ENCODE assay signal across 23 cellular contexts in genomic region chr1:247411583-247412295, GRCh38. TPM values are rescaled to one million over a fixed set of nuclear protein-coding genes. Genes with fewer than 3 reads are reported as not detected.
A peak's percentile ranks its signal among the peaks of the same experiment; 100 is the strongest.
DNase-seq lines count a peak whose midpoint lies in the region; ATAC-seq lines count a peak whose summit lies in the region.
"Had no signal": no experiment of that assay in that cellular context is flagged by ENCODE, and none has a peak within 500 bp of the region (broad histone marks: within the 10 kb centered on the region; RNA-seq: fewer than 3 reads in every experiment).

No MANE protein-coding gene starts in this region.

- H3K9me3 Mint-ChIP-seq in activated CD4-positive, alpha-beta T cell treated with anti-CD3 and anti-CD28 coated beads, Interleukin-2, amount 10 ng/mL, durations not matched to agents 7 days and 5 days = no peaks in the 10 kb centered on the region
- H3K9me3 Mint-ChIP-seq in activated CD4-positive, alpha-beta T cell treated with anti-CD3 and anti-CD28 coated beads for 36 hours (ENCODE audit: low read depth) = no peaks in the 10 kb centered on the region
- no peaks in the 10 kb centered on the region for H3K9me3 Mint-ChIP-seq in naive thymus-derived CD4-positive, alpha-beta T cell
- H3K9me3 Mint-ChIP-seq: T-helper 1 cell treated with Interleukin-12 subunit alpha and Interleukin-12 subunit beta and Interleukin-4 antibody, amounts not matched to agents 30 μg/mL and 1 μg/mL, for 36 hours had no signal

- peaks cover 57% of the 10 kb centered on the region for H3K4me1 Mint-ChIP-seq in activated CD4-positive, alpha-beta T cell treated with anti-CD3 and anti-CD28 coated beads, Interleukin-2, amount 10 ng/mL, durations not matched to agents 7 days and 5 days
- H3K4me1 Mint-ChIP-seq in activated CD4-positive, alpha-beta T cell treated with anti-CD3 and anti-CD28 coated beads for 36 hours = peaks cover 55% of the 10 kb centered on the region
- peaks cover 42 to 66% (median 53%) of the 10 kb centered on the region in 7 donors for H3K4me1 Mint-ChIP-seq in naive thymus-derived CD4-positive, alpha-beta T cell

- CTCF ChIA-PET in activated CD4-positive, alpha-beta T cell treated with anti-CD3 and anti-CD28 coated beads, Interleukin-2, amount 10 ng/mL, durations not matched to agents 7 days and 5 days (lab: Charles Lee) = no interaction called here
- CTCF ChIA-PET in activated CD4-positive, alpha-beta T cell treated with anti-CD3 and anti-CD28 coated beads for 36 hours (lab: Charles Lee) = interaction anchor here (1.7 kb wide), 1 partner anchor 22 kb away, joined by 9 read pairs; no protein-coding TSS in a partner anchor
- CTCF ChIA-PET in naive thymus-derived CD4-positive, alpha-beta T cell (lab: Charles Lee) = interaction anchor here (1.0 kb wide), 1 partner anchor 21 kb away, joined by 3 read pairs; no protein-coding TSS in a partner anchor

- no peak overlapping the region for H3K27ac ChIP-seq in naive thymus-derived CD4-positive, alpha-beta T cell (ENCODE audit: low read depth, low read length)
- H3K27ac ChIP-seq: 22Rv1, GM23248, RWPE1 had no signal

- no peak overlapping the region for H3K4me3 ChIP-seq in naive thymus-derived CD4-positive, alpha-beta T cell (ENCODE audit: low read length)
- H3K4me3 ChIP-seq: GM23248 had no signal

- H3K4me1 ChIP-seq in naive thymus-derived CD4-positive, alpha-beta T cell (ENCODE audit: control insufficient read depth in 2 of 2, insufficient read depth in 2 of 2, low read length in 2 of 2) = peaks cover 34 to 42% of the 10 kb centered on the region in 2 donors

- no peak for ATAC-seq in activated CD4-positive, alpha-beta T cell treated with anti-CD3 and anti-CD28 coated beads for 36 hours
- ATAC-seq in GM19463 (IDR thresholded peaks at IDR 0.05; ENCODE audit: unreplicated experiment) (no peak), HG03108 (IDR thresholded peaks at IDR 0.05; ENCODE audit: unreplicated experiment) (no peak), GM18502 (IDR thresholded peaks at IDR 0.05; ENCODE audit: poor library complexity, unreplicated experiment) (no peak)
- ATAC-seq in naive thymus-derived CD4-positive, alpha-beta T cell = no peak

- H3K4me3 Mint-ChIP-seq in activated CD4-positive, alpha-beta T cell treated with anti-CD3 and anti-CD28 coated beads, Interleukin-2, amount 10 ng/mL, durations not matched to agents 7 days and 5 days = no peak overlapping the region
- H3K4me3 Mint-ChIP-seq in activated CD4-positive, alpha-beta T cell treated with anti-CD3 and anti-CD28 coated beads for 36 hours = no peak overlapping the region
- peak overlapping the region in 1 of 10 donors; percentile 35 for H3K4me3 Mint-ChIP-seq in naive thymus-derived CD4-positive, alpha-beta T cell
- H3K4me3 Mint-ChIP-seq: T-helper 1 cell treated with Interleukin-12 subunit alpha and Interleukin-12 subunit beta and Interleukin-4 antibody, amounts not matched to agents 30 μg/mL and 1 μg/mL, for 36 hours had no signal

- peaks cover 13% of the 10 kb centered on the region for H3K27me3 Mint-ChIP-seq in activated CD4-positive, alpha-beta T cell treated with anti-CD3 and anti-CD28 coated beads, Interleukin-2, amount 10 ng/mL, durations not matched to agents 7 days and 5 days
- peaks cover 2% of the 10 kb centered on the region for H3K27me3 Mint-ChIP-seq in activated CD4-positive, alpha-beta T cell treated with anti-CD3 and anti-CD28 coated beads for 36 hours
- H3K27me3 Mint-ChIP-seq in naive thymus-derived CD4-positive, alpha-beta T cell = peaks cover 0 to 55% (median 0%) of the 10 kb centered on the region in 5 donors

- POLR2A ChIA-PET in activated CD4-positive, alpha-beta T cell treated with anti-CD3 and anti-CD28 coated beads, Interleukin-2, amount 10 ng/mL, durations not matched to agents 7 days and 5 days (lab: Charles Lee) = no interaction called here
- POLR2A ChIA-PET in activated CD4-positive, alpha-beta T cell treated with anti-CD3 and anti-CD28 coated beads for 36 hours (lab: Charles Lee) = no interaction called here
- POLR2A ChIA-PET in naive thymus-derived CD4-positive, alpha-beta T cell (lab: Charles Lee) = interaction anchor here (0.7 kb wide), 2 partner anchors 22 to 25 kb away, joined by 3 read pairs; no protein-coding TSS in a partner anchor

- intact Hi-C loops in activated CD4-positive, alpha-beta T cell treated with anti-CD3 and anti-CD28 coated beads for 36 hours (cut with DNase I, micrococcal nuclease) = loop anchor here in 1 of 2 experiments (5.0 kb wide), 1 partner anchor 1079 kb away; no protein-coding TSS in a partner anchor
- intact Hi-C loops in naive thymus-derived CD4-positive, alpha-beta T cell (cut with micrococcal nuclease) = loop anchor here (5.0 to 10.0 kb wide), 2 partner anchors 479 to 907 kb away; partner anchors contain the start of genes AHCTF1 (in 1 of the 2) and SMYD3 (in 1 of the 2)

- H3K9me3 ChIP-seq in naive thymus-derived CD4-positive, alpha-beta T cell (ENCODE audit: control insufficient read depth in 2 of 3, low read length in 3 of 3) = no peaks in the 10 kb centered on the region

- H3K27ac Mint-ChIP-seq in activated CD4-positive, alpha-beta T cell treated with anti-CD3 and anti-CD28 coated beads, Interleukin-2, amount 10 ng/mL, durations not matched to agents 7 days and 5 days = peak overlapping the region; percentile 4
- no peak overlapping the region for H3K27ac Mint-ChIP-seq in activated CD4-positive, alpha-beta T cell treated with anti-CD3 and anti-CD28 coated beads for 36 hours
- H3K27ac Mint-ChIP-seq in naive thymus-derived CD4-positive, alpha-beta T cell = peak overlapping the region in 3 of 9 donors; percentile 16 to 61 (median 17)
- H3K27ac Mint-ChIP-seq: T-helper 1 cell treated with Interleukin-12 subunit alpha and Interleukin-12 subunit beta and Interleukin-4 antibody, amounts not matched to agents 30 μg/mL and 1 μg/mL, for 36 hours had no signal

- H3K27me3 ChIP-seq in naive thymus-derived CD4-positive, alpha-beta T cell (ENCODE audit: control insufficient read depth in 2 of 2, insufficient read depth in 2 of 2, low read length in 2 of 2) = no peaks in the 10 kb centered on the region

- no peak for DNase-seq in activated CD4-positive, alpha-beta T cell treated with anti-CD3 and anti-CD28 coated beads, Interleukin-2, amount 10 ng/mL, durations not matched to agents 7 days and 5 days
- DNase-seq in activated CD4-positive, alpha-beta T cell treated with anti-CD3 and anti-CD28 coated beads for 36 hours = no peak
- DNase-seq in NOMO-1 treated with dmso at 0.1 percent for 144 hours (lab: John Stamatoyannopoulos, UW; ENCODE audit: unreplicated experiment) (peak; percentile 86), UCSD-AML1 (lab: John Stamatoyannopoulos, UW; ENCODE audit: unreplicated experiment) (peak; percentile 21)
- no peak for DNase-seq in naive thymus-derived CD4-positive, alpha-beta T cell
- DNase-seq: C1 segment of cervical spinal cord, COR-L47, DMS153, EL, GM23248, KG1, NCI-H187 treated with DMSO at 0.1 percent for 48 hours, NCI-H2171 treated with DMSO at 0.1 percent for 48 hours, NCI-H510A, NCI-H82, OCI-M1 had no signal

- no peaks in the 10 kb centered on the region for H3K36me3 Mint-ChIP-seq in activated CD4-positive, alpha-beta T cell treated with anti-CD3 and anti-CD28 coated beads, Interleukin-2, amount 10 ng/mL, durations not matched to agents 7 days and 5 days (ENCODE audit: low read depth)
- no peaks in the 10 kb centered on the region for H3K36me3 Mint-ChIP-seq in activated CD4-positive, alpha-beta T cell treated with anti-CD3 and anti-CD28 coated beads for 36 hours (ENCODE audit: low read depth)
- H3K36me3 Mint-ChIP-seq in naive thymus-derived CD4-positive, alpha-beta T cell = no peaks in the 10 kb centered on the region

- H3K36me3 ChIP-seq in naive thymus-derived CD4-positive, alpha-beta T cell (ENCODE audit: control insufficient read depth in 2 of 3, insufficient read depth in 3 of 3, low read length in 3 of 3) = no peaks in the 10 kb centered on the region

RNA-seq across cellular contexts. Expression of gene NLRP3, which starts 4.2 kb away (rescaled TPM):
- total RNA-seq in activated CD4-positive, alpha-beta T cell treated with anti-CD3 and anti-CD28 coated beads, Interleukin-2, amount 10 ng/mL, durations not matched to agents 7 days and 5 days = 1 to 10 TPM; 1.4 to 2.5 TPM
- total RNA-seq in activated CD4-positive, alpha-beta T cell treated with anti-CD3 and anti-CD28 coated beads for 36 hours = 1 to 10 TPM; 1.0 to 1.5 TPM
- 10 to 100 TPM in 2 of 5 experiments, 1 to 10 TPM in 2, under 1 TPM in 1; 0.70 to 90.6 (median 4.6) TPM for total RNA-seq in naive thymus-derived CD4-positive, alpha-beta T cell
- 1 to 10 TPM; 1.4 to 4.6 TPM for polyA plus RNA-seq in naive thymus-derived CD4-positive, alpha-beta T cell

RNA-seq across cellular contexts. Expression of gene OR2B11, which starts 46.2 kb away (rescaled TPM):
- total RNA-seq in activated CD4-positive, alpha-beta T cell treated with anti-CD3 and anti-CD28 coated beads, Interleukin-2, amount 10 ng/mL, durations not matched to agents 7 days and 5 days = not detected
- total RNA-seq in activated CD4-positive, alpha-beta T cell treated with anti-CD3 and anti-CD28 coated beads for 36 hours = not detected
- not detected for total RNA-seq in naive thymus-derived CD4-positive, alpha-beta T cell
- under 1 TPM in 1 of 2 donors, not detected in 1; 0.12 TPM for polyA plus RNA-seq in naive thymus-derived CD4-positive, alpha-beta T cell
- total RNA-seq: GM23248, M059J had no signal
- polyA plus RNA-seq: GM23248 had no signal

Comparison
In these comparisons a context has a peak if more than half of its experiments do, and no peak if none do; other contexts are left out.
1. DNase-seq: peak in NOMO-1 treated with dmso at 0.1 percent for 144 hours (single experiment) and UCSD-AML1 (single experiment); none in activated CD4-positive, alpha-beta T cell treated with anti-CD3 and anti-CD28 coated beads, Interleukin-2, amount 10 ng/mL, durations not matched to agents 7 days and 5 days (single experiment), activated CD4-positive, alpha-beta T cell treated with anti-CD3 and anti-CD28 coated beads for 36 hours (single experiment) and naive thymus-derived CD4-positive, alpha-beta T cell (0 of 9).